In the genomic region with DNA sequence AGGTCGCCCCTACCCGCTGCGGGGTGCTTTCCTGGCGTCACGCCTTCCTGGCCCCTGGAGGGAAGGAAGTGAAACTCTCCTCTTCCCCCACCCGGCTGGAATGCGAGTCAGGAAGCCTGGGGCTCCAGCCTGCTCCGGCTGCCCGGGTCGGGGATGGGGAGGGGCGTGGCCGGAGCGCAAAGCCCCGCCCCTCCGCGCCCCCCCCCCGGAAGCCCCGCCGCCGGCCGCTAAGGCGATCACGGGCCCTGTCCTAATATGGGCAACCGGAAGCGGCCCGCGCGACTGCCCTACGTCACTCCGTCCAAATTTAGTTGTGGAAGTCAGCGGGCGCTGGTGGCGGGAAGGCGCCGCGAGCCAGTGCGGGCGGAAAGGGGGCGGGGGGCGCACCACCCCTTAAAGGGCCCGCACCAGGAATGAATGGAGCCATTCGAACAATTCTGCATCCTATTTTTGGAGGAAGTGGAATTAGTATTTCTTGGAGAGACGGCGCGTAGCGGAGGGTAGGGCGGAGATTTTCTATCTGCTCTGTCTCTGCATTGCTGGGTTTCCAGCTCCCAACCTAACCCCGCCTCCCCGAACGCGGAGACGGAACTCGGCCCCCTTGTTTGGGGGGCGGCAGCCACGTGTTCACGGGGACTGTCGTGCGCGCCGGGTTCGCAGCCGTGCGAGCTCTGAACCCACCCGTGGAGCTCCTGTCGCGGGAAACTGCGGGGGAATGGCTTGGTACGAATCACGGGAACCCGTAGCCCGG, we compare ENCODE assay signal across 1 cellular context.
TF ChIP-seq lines count a peak whose summit lies in the region.

No MANE protein-coding gene starts in this region.

TF ChIP-seq in K562, 482 proteins besides CTCF, POLR2A, EP300 and RAD21 (continued from another document and continues in another):
- TF ChIP-seq HDAC1 (IDR thresholded peaks at IDR 0.05) (peak in 1 of 2 experiments; percentile 72; a peak in 2 of 4 replicates), CBFB (CRISPR knock-in tag; IDR thresholded peaks at IDR 0.05) (no peak), NR2F6 (CRISPR knock-in tag; IDR thresholded peaks at IDR 0.05) (no peak), GTF2E2 (tag; IDR thresholded peaks at IDR 0.05) (no peak; the same call in 1 of the 2 replicates), KHSRP (IDR thresholded peaks at IDR 0.05) (no peak), RHOXF2B (CRISPR knock-in tag; conservative IDR thresholded peaks at IDR 0.05) (no peak), U2AF2 (optimal IDR thresholded peaks at IDR 0.05; ENCODE audit: low read depth, low read length) (no peak), RB1 (IDR thresholded peaks at IDR 0.05; ENCODE audit: low read depth) (peak; percentile 94), BACH1 (tag; IDR thresholded peaks at IDR 0.05) (no peak; the same call in 1 of the 2 replicates), FOXA1 (IDR thresholded peaks at IDR 0.05; ENCODE audit: borderline replicate concordance) (no peak), OTX1 (CRISPR knock-in tag; IDR thresholded peaks at IDR 0.05) (peak; percentile 39; the same call in 1 of the 2 replicates), SMAD2 (IDR thresholded peaks at IDR 0.05; ENCODE audit: low read depth, low read length) (no peak), ZFP1 (CRISPR knock-in tag; IDR thresholded peaks at IDR 0.05) (no peak), PHF21A (IDR thresholded peaks at IDR 0.05; ENCODE audit: borderline replicate concordance, low read depth) (no peak), NR4A1 (CRISPR knock-in tag; IDR thresholded peaks at IDR 0.05) (no peak), NR4A1 (tag; IDR thresholded peaks at IDR 0.05) (no peak), KAT2B (IDR thresholded peaks at IDR 0.05; ENCODE audit: low read depth, low read length) (no peak), ZNF311 (CRISPR knock-in tag; IDR thresholded peaks at IDR 0.05) (no peak), HDAC3 (IDR thresholded peaks at IDR 0.05; ENCODE audit: borderline replicate concordance, partially characterized antibody) (no peak), DDX20 (tag; IDR thresholded peaks at IDR 0.05; ENCODE audit: low read depth) (no peak), POLR2H (tag; IDR thresholded peaks at IDR 0.05; ENCODE audit: low read depth) (peak; percentile 95), TGIF2 (CRISPR knock-in tag; IDR thresholded peaks at IDR 0.05) (peak; percentile 22; the same call in 1 of the 2 replicates), ZNF263 (CRISPR knock-in tag; IDR thresholded peaks at IDR 0.05; ENCODE audit: borderline replicate concordance) (no peak), ILF3 (IDR thresholded peaks at IDR 0.05; ENCODE audit: borderline replicate concordance) (no peak), NFRKB (IDR thresholded peaks at IDR 0.05; ENCODE audit: low read depth) (no peak), ADNP (tag; IDR thresholded peaks at IDR 0.05) (no peak), ZNF354B (CRISPR knock-in tag; IDR thresholded peaks at IDR 0.05) (no peak), TEAD4 (IDR thresholded peaks at IDR 0.05; ENCODE audit: low read length) (peak; percentile 83), TEAD4 (CRISPR knock-in tag; IDR thresholded peaks at IDR 0.05; ENCODE audit: borderline replicate concordance) (peak; percentile 75; the same call in 1 of the 2 replicates), JUN (IDR thresholded peaks at IDR 0.05; ENCODE audit: borderline replicate concordance, low read depth, low read length) (peak; percentile 31; the same call in 1 of the 2 replicates), JUN (CRISPR knock-in tag; IDR thresholded peaks at IDR 0.05; ENCODE audit: borderline replicate concordance) (no peak), NCOA6 (IDR thresholded peaks at IDR 0.05) (no peak), BCOR (IDR thresholded peaks at IDR 0.05) (0 out of 2 replicates have a peak, but pooled peaks have one; percentile 8), ZNF12 (CRISPR knock-in tag; IDR thresholded peaks at IDR 0.05) (no peak), HNRNPUL1 (IDR thresholded peaks at IDR 0.05; ENCODE audit: low read length) (no peak), NR1H2 (CRISPR knock-in tag; IDR thresholded peaks at IDR 0.05) (no peak), MIER1 (IDR thresholded peaks at IDR 0.05; ENCODE audit: low read depth) (no peak), HDAC2 (IDR thresholded peaks at IDR 0.05) (peak; percentile 31; the same call in 1 of the 2 replicates), MAZ (CRISPR knock-in tag; conservative IDR thresholded peaks at IDR 0.05 in 1 of 2, IDR thresholded peaks at IDR 0.05 in 1 of 2) (peak; percentile 64 to 87), FOXK1 (CRISPR knock-in tag; IDR thresholded peaks at IDR 0.05; ENCODE audit: borderline replicate concordance) (no peak)
- TF ChIP-seq, protein P1, sequence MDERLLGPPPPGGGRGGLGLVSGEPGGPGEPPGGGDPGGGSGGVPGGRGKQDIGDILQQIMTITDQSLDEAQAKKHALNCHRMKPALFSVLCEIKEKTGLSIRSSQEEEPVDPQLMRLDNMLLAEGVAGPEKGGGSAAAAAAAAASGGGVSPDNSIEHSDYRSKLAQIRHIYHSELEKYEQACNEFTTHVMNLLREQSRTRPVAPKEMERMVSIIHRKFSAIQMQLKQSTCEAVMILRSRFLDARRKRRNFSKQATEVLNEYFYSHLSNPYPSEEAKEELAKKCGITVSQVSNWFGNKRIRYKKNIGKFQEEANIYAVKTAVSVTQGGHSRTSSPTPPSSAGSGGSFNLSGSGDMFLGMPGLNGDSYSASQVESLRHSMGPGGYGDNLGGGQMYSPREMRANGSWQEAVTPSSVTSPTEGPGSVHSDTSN (CRISPR knock-in tag; IDR thresholded peaks at IDR 0.05; ENCODE audit: low read depth) = no peak
- TF ChIP-seq, protein P1 (tag; conservative IDR thresholded peaks at IDR 0.05; ENCODE audit: low read depth) = no peak
- TF ChIP-seq, protein P2, sequence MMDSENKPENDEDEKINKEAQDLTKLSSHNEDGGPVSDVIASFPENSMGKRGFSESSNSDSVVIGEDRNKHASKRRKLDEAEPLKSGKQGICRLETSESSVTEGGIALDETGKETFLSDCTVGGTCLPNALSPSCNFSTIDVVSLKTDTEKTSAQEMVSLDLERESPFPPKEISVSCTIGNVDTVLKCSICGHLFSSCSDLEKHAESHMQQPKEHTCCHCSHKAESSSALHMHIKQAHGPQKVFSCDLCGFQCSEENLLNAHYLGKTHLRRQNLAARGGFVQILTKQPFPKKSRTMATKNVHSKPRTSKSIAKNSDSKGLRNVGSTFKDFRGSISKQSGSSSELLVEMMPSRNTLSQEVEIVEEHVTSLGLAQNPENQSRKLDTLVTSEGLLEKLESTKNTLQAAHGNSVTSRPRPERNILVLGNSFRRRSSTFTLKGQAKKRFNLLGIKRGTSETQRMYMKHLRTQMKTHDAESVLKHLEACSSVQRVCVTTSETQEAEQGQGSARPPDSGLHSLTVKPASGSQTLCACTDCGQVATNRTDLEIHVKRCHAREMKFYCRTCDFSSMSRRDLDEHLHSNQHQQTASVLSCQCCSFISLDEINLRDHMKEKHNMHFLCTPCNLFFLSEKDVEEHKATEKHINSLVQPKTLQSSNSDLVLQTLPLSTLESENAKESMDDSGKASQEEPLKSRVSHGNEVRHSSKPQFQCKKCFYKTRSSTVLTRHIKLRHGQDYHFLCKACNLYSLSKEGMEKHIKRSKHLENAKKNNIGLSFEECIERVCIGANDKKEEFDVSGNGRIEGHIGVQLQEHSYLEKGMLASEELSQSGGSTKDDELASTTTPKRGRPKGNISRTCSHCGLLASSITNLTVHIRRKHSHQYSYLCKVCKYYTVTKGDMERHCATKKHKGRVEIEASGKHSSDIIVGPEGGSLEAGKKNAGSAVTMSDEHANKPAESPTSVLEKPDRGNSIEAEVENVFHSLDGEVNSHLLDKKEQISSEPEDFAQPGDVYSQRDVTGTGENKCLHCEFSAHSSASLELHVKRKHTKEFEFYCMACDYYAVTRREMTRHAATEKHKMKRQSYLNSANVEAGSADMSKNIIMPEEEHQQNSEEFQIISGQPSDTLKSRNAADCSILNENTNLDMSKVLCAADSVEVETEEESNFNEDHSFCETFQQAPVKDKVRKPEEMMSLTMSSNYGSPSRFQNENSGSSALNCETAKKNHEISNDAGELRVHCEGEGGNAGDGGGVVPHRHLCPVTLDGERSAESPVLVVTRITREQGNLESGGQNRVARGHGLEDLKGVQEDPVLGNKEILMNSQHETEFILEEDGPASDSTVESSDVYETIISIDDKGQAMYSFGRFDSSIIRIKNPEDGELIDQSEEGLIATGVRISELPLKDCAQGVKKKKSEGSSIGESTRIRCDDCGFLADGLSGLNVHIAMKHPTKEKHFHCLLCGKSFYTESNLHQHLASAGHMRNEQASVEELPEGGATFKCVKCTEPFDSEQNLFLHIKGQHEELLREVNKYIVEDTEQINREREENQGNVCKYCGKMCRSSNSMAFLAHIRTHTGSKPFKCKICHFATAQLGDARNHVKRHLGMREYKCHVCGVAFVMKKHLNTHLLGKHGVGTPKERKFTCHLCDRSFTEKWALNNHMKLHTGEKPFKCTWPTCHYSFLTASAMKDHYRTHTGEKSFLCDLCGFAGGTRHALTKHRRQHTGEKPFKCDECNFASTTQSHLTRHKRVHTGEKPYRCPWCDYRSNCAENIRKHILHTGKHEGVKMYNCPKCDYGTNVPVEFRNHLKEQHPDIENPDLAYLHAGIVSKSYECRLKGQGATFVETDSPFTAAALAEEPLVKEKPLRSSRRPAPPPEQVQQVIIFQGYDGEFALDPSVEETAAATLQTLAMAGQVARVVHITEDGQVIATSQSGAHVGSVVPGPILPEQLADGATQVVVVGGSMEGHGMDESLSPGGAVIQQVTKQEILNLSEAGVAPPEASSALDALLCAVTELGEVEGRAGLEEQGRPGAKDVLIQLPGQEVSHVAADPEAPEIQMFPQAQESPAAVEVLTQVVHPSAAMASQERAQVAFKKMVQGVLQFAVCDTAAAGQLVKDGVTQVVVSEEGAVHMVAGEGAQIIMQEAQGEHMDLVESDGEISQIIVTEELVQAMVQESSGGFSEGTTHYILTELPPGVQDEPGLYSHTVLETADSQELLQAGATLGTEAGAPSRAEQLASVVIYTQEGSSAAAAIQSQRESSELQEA (IDR thresholded peaks at IDR 0.05; ENCODE audit: low read depth) = no peak
- TF ChIP-seq, protein P3, sequence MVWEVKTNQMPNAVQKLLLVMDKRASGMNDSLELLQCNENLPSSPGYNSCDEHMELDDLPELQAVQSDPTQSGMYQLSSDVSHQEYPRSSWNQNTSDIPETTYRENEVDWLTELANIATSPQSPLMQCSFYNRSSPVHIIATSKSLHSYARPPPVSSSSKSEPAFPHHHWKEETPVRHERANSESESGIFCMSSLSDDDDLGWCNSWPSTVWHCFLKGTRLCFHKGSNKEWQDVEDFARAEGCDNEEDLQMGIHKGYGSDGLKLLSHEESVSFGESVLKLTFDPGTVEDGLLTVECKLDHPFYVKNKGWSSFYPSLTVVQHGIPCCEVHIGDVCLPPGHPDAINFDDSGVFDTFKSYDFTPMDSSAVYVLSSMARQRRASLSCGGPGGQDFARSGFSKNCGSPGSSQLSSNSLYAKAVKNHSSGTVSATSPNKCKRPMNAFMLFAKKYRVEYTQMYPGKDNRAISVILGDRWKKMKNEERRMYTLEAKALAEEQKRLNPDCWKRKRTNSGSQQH (CRISPR knock-in tag; IDR thresholded peaks at IDR 0.05) = no peak
- TF ChIP-seq, protein P4, sequence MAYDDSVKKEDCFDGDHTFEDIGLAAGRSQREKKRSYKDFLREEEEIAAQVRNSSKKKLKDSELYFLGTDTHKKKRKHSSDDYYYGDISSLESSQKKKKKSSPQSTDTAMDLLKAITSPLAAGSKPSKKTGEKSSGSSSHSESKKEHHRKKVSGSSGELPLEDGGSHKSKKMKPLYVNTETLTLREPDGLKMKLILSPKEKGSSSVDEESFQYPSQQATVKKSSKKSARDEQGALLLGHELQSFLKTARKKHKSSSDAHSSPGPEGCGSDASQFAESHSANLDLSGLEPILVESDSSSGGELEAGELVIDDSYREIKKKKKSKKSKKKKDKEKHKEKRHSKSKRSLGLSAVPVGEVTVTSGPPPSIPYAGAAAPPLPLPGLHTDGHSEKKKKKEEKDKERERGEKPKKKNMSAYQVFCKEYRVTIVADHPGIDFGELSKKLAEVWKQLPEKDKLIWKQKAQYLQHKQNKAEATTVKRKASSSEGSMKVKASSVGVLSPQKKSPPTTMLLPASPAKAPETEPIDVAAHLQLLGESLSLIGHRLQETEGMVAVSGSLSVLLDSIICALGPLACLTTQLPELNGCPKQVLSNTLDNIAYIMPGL (CRISPR knock-in tag; IDR thresholded peaks at IDR 0.05) = no peak
- TF ChIP-seq, protein P5, sequence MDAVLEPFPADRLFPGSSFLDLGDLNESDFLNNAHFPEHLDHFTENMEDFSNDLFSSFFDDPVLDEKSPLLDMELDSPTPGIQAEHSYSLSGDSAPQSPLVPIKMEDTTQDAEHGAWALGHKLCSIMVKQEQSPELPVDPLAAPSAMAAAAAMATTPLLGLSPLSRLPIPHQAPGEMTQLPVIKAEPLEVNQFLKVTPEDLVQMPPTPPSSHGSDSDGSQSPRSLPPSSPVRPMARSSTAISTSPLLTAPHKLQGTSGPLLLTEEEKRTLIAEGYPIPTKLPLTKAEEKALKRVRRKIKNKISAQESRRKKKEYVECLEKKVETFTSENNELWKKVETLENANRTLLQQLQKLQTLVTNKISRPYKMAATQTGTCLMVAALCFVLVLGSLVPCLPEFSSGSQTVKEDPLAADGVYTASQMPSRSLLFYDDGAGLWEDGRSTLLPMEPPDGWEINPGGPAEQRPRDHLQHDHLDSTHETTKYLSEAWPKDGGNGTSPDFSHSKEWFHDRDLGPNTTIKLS (IDR thresholded peaks at IDR 0.05; ENCODE audit: borderline replicate concordance, low read depth) = peak; percentile 66; the same call in 1 of the 2 replicates
- TF ChIP-seq, protein P6, sequence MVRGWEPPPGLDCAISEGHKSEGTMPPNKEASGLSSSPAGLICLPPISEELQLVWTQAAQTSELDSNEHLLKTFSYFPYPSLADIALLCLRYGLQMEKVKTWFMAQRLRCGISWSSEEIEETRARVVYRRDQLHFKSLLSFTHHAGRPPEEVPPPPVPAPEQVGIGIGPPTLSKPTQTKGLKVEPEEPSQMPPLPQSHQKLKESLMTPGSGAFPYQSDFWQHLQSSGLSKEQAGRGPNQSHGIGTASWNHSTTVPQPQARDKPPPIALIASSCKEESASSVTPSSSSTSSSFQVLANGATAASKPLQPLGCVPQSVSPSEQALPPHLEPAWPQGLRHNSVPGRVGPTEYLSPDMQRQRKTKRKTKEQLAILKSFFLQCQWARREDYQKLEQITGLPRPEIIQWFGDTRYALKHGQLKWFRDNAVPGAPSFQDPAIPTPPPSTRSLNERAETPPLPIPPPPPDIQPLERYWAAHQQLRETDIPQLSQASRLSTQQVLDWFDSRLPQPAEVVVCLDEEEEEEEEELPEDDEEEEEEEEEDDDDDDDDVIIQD (CRISPR knock-in tag; IDR thresholded peaks at IDR 0.05) = no peak
- TF ChIP-seq, protein P7, sequence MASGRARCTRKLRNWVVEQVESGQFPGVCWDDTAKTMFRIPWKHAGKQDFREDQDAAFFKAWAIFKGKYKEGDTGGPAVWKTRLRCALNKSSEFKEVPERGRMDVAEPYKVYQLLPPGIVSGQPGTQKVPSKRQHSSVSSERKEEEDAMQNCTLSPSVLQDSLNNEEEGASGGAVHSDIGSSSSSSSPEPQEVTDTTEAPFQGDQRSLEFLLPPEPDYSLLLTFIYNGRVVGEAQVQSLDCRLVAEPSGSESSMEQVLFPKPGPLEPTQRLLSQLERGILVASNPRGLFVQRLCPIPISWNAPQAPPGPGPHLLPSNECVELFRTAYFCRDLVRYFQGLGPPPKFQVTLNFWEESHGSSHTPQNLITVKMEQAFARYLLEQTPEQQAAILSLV (tag; IDR thresholded peaks at IDR 0.05) = no peak
